ENCODE assay signal across 5 cellular contexts in the genomic region with DNA sequence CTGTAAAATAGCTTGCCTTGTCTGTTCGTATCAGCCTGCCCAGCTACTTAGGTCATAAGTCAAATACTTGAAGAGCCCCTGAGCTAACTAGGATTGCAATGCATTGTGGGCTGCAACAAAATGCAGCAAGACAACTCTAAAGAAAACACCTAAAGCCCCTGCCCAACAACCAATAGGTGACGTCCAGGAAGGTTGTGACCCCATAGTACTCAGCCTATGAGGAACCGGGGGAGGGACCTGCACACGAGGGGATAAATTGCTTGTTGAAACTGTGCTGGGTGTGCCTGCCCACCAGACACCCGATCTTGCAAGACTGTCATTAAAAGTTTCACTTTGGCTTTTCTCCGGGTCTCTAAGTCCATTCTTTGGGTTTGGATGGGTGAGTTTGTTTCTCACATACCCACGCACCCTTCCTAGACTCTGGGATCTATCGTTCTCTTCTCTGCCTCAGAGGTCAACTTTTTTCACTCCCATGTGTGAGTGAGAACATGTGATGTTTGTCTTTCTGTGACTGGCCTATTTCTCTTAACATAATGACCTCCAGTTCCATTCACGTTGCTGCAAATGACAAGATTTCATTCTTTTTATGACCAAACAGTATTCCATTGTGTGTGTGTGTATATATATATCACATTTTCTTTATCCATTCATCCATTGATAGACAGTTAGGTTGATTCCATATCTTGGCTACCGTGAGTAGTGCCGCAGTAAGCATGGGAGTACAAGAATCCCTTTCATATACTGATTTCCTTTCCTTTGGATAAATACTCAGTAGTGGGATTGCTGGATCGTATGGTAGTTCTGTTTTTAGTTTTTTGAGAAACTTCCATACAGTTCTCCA. TPM values are rescaled to one million over a fixed set of nuclear protein-coding genes. Genes with fewer than 3 reads are reported as not detected.
"Had no signal": no experiment of that assay in that cellular context is flagged by ENCODE, and none has a peak within 500 bp of the region (broad histone marks: within the 10 kb centered on the region; RNA-seq: fewer than 3 reads in every experiment).

No MANE protein-coding gene starts in this region.

RNA-seq across cellular contexts. Expression of a gene that starts 5.3 kb away (rescaled TPM):
- total RNA-seq: left lobe of liver, lung microvascular endothelial cell had no signal
- polyA plus RNA-seq: psoas muscle had no signal

RNA-seq across cellular contexts. Expression of a gene that starts 54.3 kb away (rescaled TPM):
- polyA plus RNA-seq: immature natural killer cell had no signal

RNA-seq across cellular contexts. Expression of a gene that starts 58.8 kb away (rescaled TPM):
- total RNA-seq: naive thymus-derived CD8-positive, alpha-beta T cell had no signal
- polyA plus RNA-seq: immature natural killer cell; naive thymus-derived CD8-positive, alpha-beta T cell had no signal
